Comparison of ENCODE assay signal across 8 cellular contexts in the genomic region with DNA sequence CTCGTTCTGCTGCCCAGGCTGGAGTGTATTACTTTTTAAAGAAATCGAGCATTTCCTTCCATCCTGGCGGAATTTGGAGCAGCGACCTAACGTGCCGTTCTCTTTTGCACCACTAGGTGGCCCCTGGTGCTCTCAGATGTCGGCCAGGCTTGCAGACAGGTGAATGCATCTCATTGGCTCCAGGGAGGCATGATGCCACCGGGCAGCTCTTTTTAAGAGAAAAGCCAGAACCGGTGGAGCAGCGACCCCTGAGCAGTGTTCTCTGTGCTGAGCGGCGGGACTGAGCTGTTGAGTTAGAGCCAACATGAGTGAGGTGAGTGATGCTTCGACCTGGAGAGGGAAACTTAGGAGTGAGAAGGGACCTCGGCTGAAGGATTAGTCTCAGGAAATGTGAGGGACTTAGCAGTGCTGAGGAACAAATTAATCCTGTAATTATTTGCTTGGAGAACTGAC. TPM values are rescaled to one million over a fixed set of nuclear protein-coding genes. Genes with fewer than 3 reads are reported as not detected.
DNase-seq lines count a peak whose midpoint lies in the region; ATAC-seq and TF ChIP-seq lines count a peak whose summit lies in the region.

A gene (plus strand): TSS at position 241 of the 453 bp plus-strand sequence. CDS start 64 bp downstream, at position 305.

- H3K27me3 Mint-ChIP-seq in glutamatergic neuron (ENCODE audit: unreplicated experiment) = peaks cover 6% of the 10 kb centered on the region
- H3K27me3 Mint-ChIP-seq in CD8-positive, alpha-beta memory T cell = peaks cover 0 to 3% of the 10 kb centered on the region in 2 donors

- peak; percentile 61 for ATAC-seq in GM18519 (IDR thresholded peaks at IDR 0.05; ENCODE audit: low FRiP score, unreplicated experiment)
- ATAC-seq in GM19351 (IDR thresholded peaks at IDR 0.05; ENCODE audit: unreplicated experiment) = no peak

- H3K4me3 ChIP-seq in CD8-positive, alpha-beta memory T cell (ENCODE audit: low read length) = no peak within 1 kb of the TSS

- no peak within 1 kb of the TSS for H3K27ac Mint-ChIP-seq in glutamatergic neuron (ENCODE audit: unreplicated experiment)
- H3K27ac Mint-ChIP-seq in CD8-positive, alpha-beta memory T cell = no peak within 1 kb of the TSS

- DNase-seq in AG09319 (ENCODE audit: extremely low read depth, low read depth) (no peak), NCI-H2107 (lab: John Stamatoyannopoulos, UW) (peak; percentile 74), glutamatergic neuron (peak; percentile 79), pons (ENCODE audit: low spot score) (peak; percentile 43)
- DNase-seq in activated CD8-positive, alpha-beta memory T cell treated with anti-CD3 and anti-CD28 coated beads for 48 hours (ENCODE audit: low read depth in 2 of 3, low spot score in 2 of 3) = peak in 2 of 3 experiments; percentile 1 to 31
- DNase-seq in CD8-positive, alpha-beta memory T cell = no peak

- peaks cover 6% of the 10 kb centered on the region for H3K9me3 Mint-ChIP-seq in glutamatergic neuron (ENCODE audit: unreplicated experiment)
- peaks cover 0 to 3% (median 2%) of the 10 kb centered on the region in 5 donors for H3K9me3 Mint-ChIP-seq in CD8-positive, alpha-beta memory T cell

- H3K27me3 ChIP-seq in CD8-positive, alpha-beta memory T cell (ENCODE audit: insufficient read depth, low read length, poor library complexity, severe bottlenecking) = no peaks in the 10 kb centered on the region

- no peaks in the 10 kb centered on the region for H3K36me3 ChIP-seq in CD8-positive, alpha-beta memory T cell (ENCODE audit: insufficient read depth, low read length)

- CTCF ChIA-PET in CD8-positive, alpha-beta memory T cell (lab: Charles Lee) = no interaction called here

- H3K27ac ChIP-seq in CD8-positive, alpha-beta memory T cell (ENCODE audit: low read depth, low read length) = no peak within 1 kb of the TSS

- no peak within 1 kb of the TSS for H3K4me3 Mint-ChIP-seq in glutamatergic neuron (ENCODE audit: unreplicated experiment)
- H3K4me3 Mint-ChIP-seq in CD8-positive, alpha-beta memory T cell = no peak within 1 kb of the TSS

- H3K4me1 Mint-ChIP-seq in glutamatergic neuron (ENCODE audit: low read depth, unreplicated experiment) = peaks cover 3% of the 10 kb centered on the region
- no peaks in the 10 kb centered on the region for H3K4me1 Mint-ChIP-seq in CD8-positive, alpha-beta memory T cell

- POLR2A ChIA-PET in CD8-positive, alpha-beta memory T cell (lab: Charles Lee) = no interaction called here

- H3K4me1 ChIP-seq in CD8-positive, alpha-beta memory T cell (ENCODE audit: insufficient read depth, low read length) = no peaks in the 10 kb centered on the region

- no peaks in the 10 kb centered on the region for H3K9me3 ChIP-seq in CD8-positive, alpha-beta memory T cell (ENCODE audit: low read length)

- TF ChIP-seq CTCF in AG09319 (IDR thresholded peaks at IDR 0.05; ENCODE audit: low read depth, low read length) (peak; percentile 50), glutamatergic neuron (IDR thresholded peaks at IDR 0.05; ENCODE audit: partially characterized antibody, unreplicated experiment) (peak; percentile 96)

- no peaks in the 10 kb centered on the region for H3K36me3 Mint-ChIP-seq in glutamatergic neuron (ENCODE audit: unreplicated experiment)
- no peaks in the 10 kb centered on the region for H3K36me3 Mint-ChIP-seq in CD8-positive, alpha-beta memory T cell

RNA-seq across cellular contexts. Expression of the gene that starts here (rescaled TPM):
- total RNA-seq in glutamatergic neuron (ENCODE audit: unreplicated experiment) = 1.9 TPM
- not detected for total RNA-seq in CD8-positive, alpha-beta memory T cell
- polyA plus RNA-seq in CD8-positive, alpha-beta memory T cell = not detected

Comparison
In these comparisons a context has a peak if more than half of its experiments do, and no peak if none do; other contexts are left out.
1. DNase-seq: peak in NCI-H2107 (single experiment), activated CD8-positive, alpha-beta memory T cell treated with anti-CD3 and anti-CD28 coated beads for 48 hours (2 of 3), glutamatergic neuron (single experiment) and pons (single experiment); none in AG09319 (single experiment) and CD8-positive, alpha-beta memory T cell (0 of 5).